ENCODE assay signal across 23 cellular contexts in the genomic region with DNA sequence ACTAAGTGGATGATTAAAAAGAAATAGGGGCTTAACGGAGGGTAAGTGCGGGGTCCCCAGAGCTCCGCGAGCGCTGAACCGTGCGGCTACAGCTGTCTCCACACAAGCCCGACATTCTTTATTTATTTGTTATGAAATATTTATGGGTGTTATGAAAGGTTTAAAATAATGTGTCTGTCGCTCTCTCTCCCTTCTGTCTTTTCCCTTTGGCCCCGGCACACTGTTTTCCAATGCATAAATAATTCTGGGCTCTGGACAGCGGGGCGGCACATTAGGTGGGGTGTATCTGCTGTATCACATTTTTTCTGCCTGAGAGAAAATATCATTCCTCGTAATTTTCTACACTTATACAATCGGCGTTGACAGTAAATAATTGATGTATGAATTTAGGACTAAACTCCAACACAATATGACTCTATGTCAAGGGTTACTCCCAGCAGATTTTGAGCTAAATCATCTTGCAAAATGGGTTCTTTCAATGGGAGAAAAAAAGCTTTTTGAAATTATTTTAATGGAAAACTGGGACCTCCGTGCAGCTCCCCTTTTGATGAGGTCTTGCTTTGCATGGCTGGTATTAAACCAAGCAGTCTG.
"Had no signal": no experiment of that assay in that cellular context is flagged by ENCODE, and none has a peak within 500 bp of the region (broad histone marks: within the 10 kb centered on the region; RNA-seq: fewer than 3 reads in every experiment).

No MANE protein-coding gene starts in this region.

- H3K4me1 ChIP-seq: Peyer's patch, SJCRH30 had no signal

- H3K9me3 ChIP-seq: Peyer's patch, SJCRH30 had no signal

- H3K36me3 Mint-ChIP-seq: IgD-negative memory B cell had no signal

- H3K27me3 ChIP-seq: Peyer's patch, SJCRH30 had no signal

- H3K27me3 Mint-ChIP-seq: IgD-negative memory B cell had no signal

- DNase-seq: Kasumi-1; MM.1S; NCI-H1092 treated with DMSO at 0.1 percent for 48 hours; NCI-H1436 treated with DMSO at 0.1 percent for 48 hours; NCI-H1694; NCI-H187 treated with DMSO at 0.1 percent for 48 hours; NCI-H2029 treated with DMSO at 0.1 percent for 48 hours; NCI-H226; NCI-H446; NCI-H510A; NCI-H524 treated with DMSO at 0.1 percent for 48 hours; NCI-H69; NCI-H774; NK-92 treated with Interleukin-12 subunit alpha and Interleukin-12 subunit beta, amount 100 ng/mL, for 24 hours; OCI-M1; PC-9; Peyer's patch; SHP77 treated with DMSO at 0.1 percent for 48 hours; SJCRH30 had no signal

- H3K27ac Mint-ChIP-seq: IgD-negative memory B cell had no signal

- H3K36me3 ChIP-seq: Peyer's patch, SJCRH30 had no signal

- H3K9ac ChIP-seq: KMS-11 had no signal

- H3K27ac ChIP-seq: HL-60, KMS-11, PC-9, Peyer's patch, SJCRH30 had no signal

- H3K4me3 Mint-ChIP-seq: IgD-negative memory B cell had no signal

- H3K4me3 ChIP-seq: K562, PC-9, Peyer's patch, SJCRH30 had no signal

- H3K4me2 ChIP-seq: KMS-11, PC-9 had no signal
